ENCODE assay signal across 36 cellular contexts in genomic region chr2:95287336-95287735, GRCh38. TPM values are rescaled to one million over a fixed set of nuclear protein-coding genes. Genes with fewer than 3 reads are reported as not detected.
"Had no signal": no experiment of that assay in that cellular context is flagged by ENCODE, and none has a peak within 500 bp of the region (broad histone marks: within the 10 kb centered on the region; RNA-seq: fewer than 3 reads in every experiment).

No MANE protein-coding gene starts in this region.

- H3K27ac Mint-ChIP-seq: activated CD4-positive, alpha-beta memory T cell treated with anti-CD3 and anti-CD28 coated beads for 36 hours; activated CD4-positive, alpha-beta T cell treated with anti-CD3 and anti-CD28 coated beads for 36 hours; activated CD4-positive, alpha-beta T cell treated with anti-CD3 and anti-CD28 coated beads, Interleukin-2, amount 10 ng/mL, durations not matched to agents 24 days and 14 days; activated CD8-positive, alpha-beta memory T cell treated with anti-CD3 and anti-CD28 coated beads, Interleukin-2, amount 10 ng/mL, durations not matched to agents 7 days and 5 days; activated CD8-positive, alpha-beta T cell treated with anti-CD3 and anti-CD28 coated beads, Interleukin-2, amount 10 ng/mL, durations not matched to agents 7 days and 5 days; activated naive CD4-positive, alpha-beta T cell treated with anti-CD3 and anti-CD28 coated beads for 36 hours; activated naive CD4-positive, alpha-beta T cell treated with anti-CD3 and anti-CD28 coated beads, Interleukin-2, amount 50 U/mL, for 24 hours; activated naive CD8-positive, alpha-beta T cell treated with anti-CD3 and anti-CD28 coated beads for 36 hours; activated naive CD8-positive, alpha-beta T cell treated with anti-CD3 and anti-CD28 coated beads, Interleukin-2, amount 50 U/mL, for 24 hours; activated T-helper 1 cell treated with anti-CD3 and anti-CD28 coated beads, Interleukin-12 subunit alpha, Interleukin-12 subunit beta, Interleukin-2, Interleukin-4 antibody, amounts not matched to agents 30 ng/mL and 10 ng/mL and 1 ng/mL, durations not matched to agents 14 hours and 24 hours and 36 hours; activated T-helper 2 cell treated with anti-CD3 and anti-CD28 coated beads, Interferon-gamma antibody, Interleukin-2, Interleukin-4, amounts not matched to agents 10 μg/mL and 5 μg/mL and 100 μg/mL, durations not matched to agents 14 hours and 24 hours and 36 hours; dendritic cell treated with granulocyte-macrophage colony-stimulating factor and Interleukin-4, amounts not matched to agents 40 ng/mL and 50 ng/mL, for 4 days; T-cell; T-helper 1 cell treated with Interleukin-12 subunit alpha and Interleukin-12 subunit beta and Interleukin-4 antibody, amounts not matched to agents 30 μg/mL and 1 μg/mL, for 36 hours had no signal

- H3K4me3 Mint-ChIP-seq: activated CD4-positive, alpha-beta memory T cell treated with anti-CD3 and anti-CD28 coated beads for 36 hours; activated CD4-positive, alpha-beta T cell treated with anti-CD3 and anti-CD28 coated beads for 36 hours; activated CD4-positive, alpha-beta T cell treated with anti-CD3 and anti-CD28 coated beads, Interleukin-2, amount 10 ng/mL, durations not matched to agents 24 days and 14 days; activated CD8-positive, alpha-beta memory T cell treated with anti-CD3 and anti-CD28 coated beads, Interleukin-2, amount 10 ng/mL, durations not matched to agents 7 days and 5 days; activated CD8-positive, alpha-beta T cell treated with anti-CD3 and anti-CD28 coated beads, Interleukin-2, amount 10 ng/mL, durations not matched to agents 7 days and 5 days; activated naive CD4-positive, alpha-beta T cell treated with anti-CD3 and anti-CD28 coated beads for 36 hours; activated naive CD4-positive, alpha-beta T cell treated with anti-CD3 and anti-CD28 coated beads, Interleukin-2, amount 50 U/mL, for 24 hours; activated naive CD8-positive, alpha-beta T cell treated with anti-CD3 and anti-CD28 coated beads for 36 hours; activated naive CD8-positive, alpha-beta T cell treated with anti-CD3 and anti-CD28 coated beads, Interleukin-2, amount 50 U/mL, for 24 hours; activated T-helper 1 cell treated with anti-CD3 and anti-CD28 coated beads, Interleukin-12 subunit alpha, Interleukin-12 subunit beta, Interleukin-2, Interleukin-4 antibody, amounts not matched to agents 30 ng/mL and 10 ng/mL and 1 ng/mL, durations not matched to agents 14 hours and 24 hours and 36 hours; central memory CD8-positive, alpha-beta T cell; dendritic cell treated with granulocyte-macrophage colony-stimulating factor and Interleukin-4, amounts not matched to agents 40 ng/mL and 50 ng/mL, for 4 days; effector memory CD8-positive, alpha-beta T cell; T-cell; T-helper 1 cell treated with Interleukin-12 subunit alpha and Interleukin-12 subunit beta and Interleukin-4 antibody, amounts not matched to agents 30 μg/mL and 1 μg/mL, for 36 hours had no signal

- H3K4me1 Mint-ChIP-seq: activated CD4-positive, alpha-beta T cell treated with anti-CD3 and anti-CD28 coated beads for 36 hours; activated CD4-positive, alpha-beta T cell treated with anti-CD3 and anti-CD28 coated beads, Interleukin-2, amount 10 ng/mL, durations not matched to agents 24 days and 14 days; activated CD8-positive, alpha-beta memory T cell treated with anti-CD3 and anti-CD28 coated beads, Interleukin-2, amount 10 ng/mL, durations not matched to agents 7 days and 5 days; activated naive CD4-positive, alpha-beta T cell treated with anti-CD3 and anti-CD28 coated beads, Interleukin-2, amount 50 U/mL, for 24 hours; activated naive CD8-positive, alpha-beta T cell treated with anti-CD3 and anti-CD28 coated beads for 36 hours; activated naive CD8-positive, alpha-beta T cell treated with anti-CD3 and anti-CD28 coated beads, Interleukin-2, amount 50 U/mL, for 24 hours; central memory CD8-positive, alpha-beta T cell; T-cell had no signal

- H3K4me3 ChIP-seq: adrenal gland, coronary artery, dorsolateral prefrontal cortex, esophagus muscularis mucosa, gastrocnemius medialis had no signal

- H3K36me3 Mint-ChIP-seq: activated CD4-positive, alpha-beta memory T cell treated with anti-CD3 and anti-CD28 coated beads for 36 hours; activated CD8-positive, alpha-beta memory T cell treated with anti-CD3 and anti-CD28 coated beads, Interleukin-2, amount 10 ng/mL, durations not matched to agents 7 days and 5 days had no signal

- H3K4me1 ChIP-seq: adrenal gland, esophagus muscularis mucosa, gastrocnemius medialis had no signal

- H3K9me3 ChIP-seq: adrenal gland had no signal

- H3K36me3 ChIP-seq: adrenal gland, brain microvascular endothelial cell, esophagus muscularis mucosa, gastrocnemius medialis had no signal

- H3K27me3 ChIP-seq: adrenal gland, brain microvascular endothelial cell, dorsolateral prefrontal cortex, esophagus muscularis mucosa, foreskin keratinocyte, gastrocnemius medialis had no signal

- H3K27ac ChIP-seq: adrenal gland, brain microvascular endothelial cell, coronary artery, dorsolateral prefrontal cortex, esophagus muscularis mucosa, foreskin keratinocyte, gastrocnemius medialis had no signal

- DNase-seq: activated CD4-positive, alpha-beta memory T cell treated with anti-CD3 and anti-CD28 coated beads for 36 hours; activated CD4-positive, alpha-beta T cell treated with anti-CD3 and anti-CD28 coated beads for 36 hours; activated CD4-positive, alpha-beta T cell treated with anti-CD3 and anti-CD28 coated beads, Interleukin-2, amount 10 ng/mL, durations not matched to agents 24 days and 14 days; activated CD4-positive, CD25-positive, alpha-beta regulatory T cell; activated CD4-positive, CD25-positive, alpha-beta regulatory T cell treated with anti-CD3 and anti-CD28 coated beads, Interleukin-2, amount 50 U/mL, for 72 hours; activated CD8-positive, alpha-beta memory T cell treated with anti-CD3 and anti-CD28 coated beads, Interleukin-2, amount 10 ng/mL, durations not matched to agents 7 days and 5 days; activated CD8-positive, alpha-beta memory T cell treated with anti-CD3 and anti-CD28 coated beads, Interleukin-2, amount 50 U/mL, for 4 hours; activated CD8-positive, alpha-beta T cell treated with anti-CD3 and anti-CD28 coated beads, Interleukin-2, amount 10 ng/mL, durations not matched to agents 7 days and 5 days; activated effector memory CD4-positive, alpha-beta T cell treated with anti-CD3 and anti-CD28 coated beads, Interleukin-2, amount 50 U/mL, for 16 hours; activated naive CD4-positive, alpha-beta T cell treated with anti-CD3 and anti-CD28 coated beads for 36 hours; activated naive CD8-positive, alpha-beta T cell treated with anti-CD3 and anti-CD28 coated beads for 36 hours; activated naive CD8-positive, alpha-beta T cell treated with anti-CD3 and anti-CD28 coated beads, Interleukin-2, amount 50 U/mL, for 24 hours; activated T-cell treated with anti-CD3 and anti-CD28 coated beads, Interleukin-2, amount 50 U/mL, for 1 hour; activated T-cell treated with anti-CD3 and anti-CD28 coated beads, Interleukin-2, amount 50 U/mL, for 48 hours; adrenal gland; amygdala; aorta; brain microvascular endothelial cell; dorsolateral prefrontal cortex; effector memory CD8-positive, alpha-beta T cell; erythroblast; foreskin keratinocyte; gastrocnemius medialis; SW 1271; T-cell; T1000 had no signal

- ATAC-seq: activated CD4-positive, alpha-beta T cell treated with anti-CD3 and anti-CD28 coated beads for 36 hours; activated CD8-positive, alpha-beta memory T cell treated with anti-CD3 and anti-CD28 coated beads, Interleukin-2, amount 10 ng/mL, durations not matched to agents 7 days and 5 days; activated CD8-positive, alpha-beta T cell treated with anti-CD3 and anti-CD28 coated beads, Interleukin-2, amount 10 ng/mL, durations not matched to agents 7 days and 5 days; activated naive CD8-positive, alpha-beta T cell treated with anti-CD3 and anti-CD28 coated beads, Interleukin-2, amount 50 U/mL, for 24 hours; effector memory CD8-positive, alpha-beta T cell; foreskin keratinocyte; gastrocnemius medialis; T-cell had no signal

- H3K27me3 Mint-ChIP-seq: activated CD4-positive, alpha-beta memory T cell treated with anti-CD3 and anti-CD28 coated beads for 36 hours; activated CD4-positive, alpha-beta T cell treated with anti-CD3 and anti-CD28 coated beads for 36 hours; activated CD4-positive, alpha-beta T cell treated with anti-CD3 and anti-CD28 coated beads, Interleukin-2, amount 10 ng/mL, durations not matched to agents 24 days and 14 days; activated CD8-positive, alpha-beta memory T cell treated with anti-CD3 and anti-CD28 coated beads, Interleukin-2, amount 10 ng/mL, durations not matched to agents 7 days and 5 days; activated naive CD4-positive, alpha-beta T cell treated with anti-CD3 and anti-CD28 coated beads, Interleukin-2, amount 50 U/mL, for 24 hours; activated naive CD8-positive, alpha-beta T cell treated with anti-CD3 and anti-CD28 coated beads for 36 hours; activated naive CD8-positive, alpha-beta T cell treated with anti-CD3 and anti-CD28 coated beads, Interleukin-2, amount 50 U/mL, for 24 hours; central memory CD8-positive, alpha-beta T cell; dendritic cell treated with granulocyte-macrophage colony-stimulating factor and Interleukin-4, amounts not matched to agents 40 ng/mL and 50 ng/mL, for 4 days; T-cell had no signal

RNA-seq across cellular contexts. Expression of gene KCNIP3, which starts 9.8 kb away (rescaled TPM):
- total RNA-seq: activated CD4-positive, alpha-beta memory T cell treated with anti-CD3 and anti-CD28 coated beads for 36 hours; activated CD4-positive, alpha-beta T cell treated with anti-CD3 and anti-CD28 coated beads for 36 hours; activated CD4-positive, alpha-beta T cell treated with anti-CD3 and anti-CD28 coated beads, Interleukin-2, amount 10 ng/mL, durations not matched to agents 24 days and 14 days; activated CD8-positive, alpha-beta memory T cell treated with anti-CD3 and anti-CD28 coated beads for 36 hours; activated CD8-positive, alpha-beta memory T cell treated with anti-CD3 and anti-CD28 coated beads, Interleukin-2, amount 10 ng/mL, durations not matched to agents 7 days and 5 days; activated CD8-positive, alpha-beta T cell treated with anti-CD3 and anti-CD28 coated beads, Interleukin-2, amount 10 ng/mL, durations not matched to agents 7 days and 5 days; activated naive CD4-positive, alpha-beta T cell treated with anti-CD3 and anti-CD28 coated beads for 36 hours; activated naive CD8-positive, alpha-beta T cell treated with anti-CD3 and anti-CD28 coated beads for 36 hours; activated T-helper 1 cell treated with anti-CD3 and anti-CD28 coated beads, Interleukin-12 subunit alpha, Interleukin-12 subunit beta, Interleukin-2, Interleukin-4 antibody, amounts not matched to agents 30 ng/mL and 10 ng/mL and 1 ng/mL, durations not matched to agents 14 hours and 24 hours and 36 hours; T-cell; T-helper 2 cell treated with Interferon-gamma antibody and Interleukin-4, amounts not matched to agents 100 ng/mL and 5 ng/mL, for 36 hours had no signal
